In the genomic region with DNA sequence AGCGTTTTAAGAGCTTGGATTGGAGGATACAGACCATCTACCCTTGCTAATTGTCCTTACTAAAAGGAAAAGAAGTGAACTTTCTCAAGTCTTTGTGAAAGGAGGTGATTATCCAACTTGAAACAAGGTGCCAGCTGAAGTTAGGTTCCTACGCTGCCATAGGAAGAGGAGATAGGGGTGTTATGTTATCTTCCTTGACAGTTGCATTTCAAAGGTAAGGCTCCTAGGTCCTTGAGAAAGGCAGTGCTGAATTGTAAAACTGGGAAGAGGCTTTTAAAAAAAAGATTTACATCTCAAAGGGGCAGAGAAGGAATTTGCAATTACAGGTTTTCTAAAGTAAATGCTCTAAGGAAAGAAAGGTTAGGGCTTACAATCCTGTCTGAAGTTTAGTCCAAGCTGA, we compare ENCODE assay signal across 32 cellular contexts.
"Had no signal": no experiment of that assay in that cellular context is flagged by ENCODE, and none has a peak within 500 bp of the region (broad histone marks: within the 10 kb centered on the region; RNA-seq: fewer than 3 reads in every experiment).

No MANE protein-coding gene starts in this region.

- H2AFZ ChIP-seq: neural progenitor cell had no signal

- H3K36me3 ChIP-seq: colonic mucosa, gastrocnemius medialis, left lung, lower lobe of right lung, neural progenitor cell, transverse colon had no signal

- H3K4me3 ChIP-seq: body of pancreas, colonic mucosa, gastrocnemius medialis, left lung, lower lobe of right lung, neural progenitor cell, testis, transverse colon had no signal

- FAIRE-seq: islet of Langerhans, TTC549, urothelium cell line had no signal

- H3K4me1 Mint-ChIP-seq: natural killer cell, neural progenitor cell had no signal

- ATAC-seq: activated CD4-positive, CD25-positive, alpha-beta regulatory T cell treated with anti-CD3 and anti-CD28 coated beads, Interleukin-2, amount 50 U/mL, for 24 hours; body of pancreas; gastrocnemius medialis; left lung; lower lobe of right lung; natural killer cell; right cardiac atrium; stimulated activated naive CD8-positive, alpha-beta T cell treated with anti-CD3 and anti-CD28 coated beads, Interleukin-15, Interleukin-2, amounts not matched to agents 100 U/mL and 50 U/mL, for 24 hours had no signal

- H3K4me3 Mint-ChIP-seq: activated naive CD8-positive, alpha-beta T cell; natural killer cell; neural progenitor cell; T-helper 1 cell treated with Interleukin-12 subunit alpha and Interleukin-12 subunit beta and Interleukin-4 antibody, amounts not matched to agents 30 μg/mL and 1 μg/mL, for 36 hours had no signal

- DNase-seq: activated CD4-positive, alpha-beta T cell treated with anti-CD3 and anti-CD28 coated beads for 48 hours; activated CD4-positive, alpha-beta T cell treated with anti-CD3 and anti-CD28 coated beads, Interleukin-2, amount 50 U/mL, for 48 hours; activated CD8-positive, alpha-beta memory T cell treated with anti-CD3 and anti-CD28 coated beads for 24 hours; activated effector memory CD4-positive, alpha-beta T cell treated with Interleukin-2 at 50 U/mL for 16 hours; activated naive CD4-positive, alpha-beta T cell treated with Interleukin-2 at 50 U/mL for 16 hours; anterior cingulate cortex; body of pancreas; cerebellar nuclear complex; colonic mucosa; effector memory CD4-positive, alpha-beta T cell; erythroblast; gastrocnemius medialis; glutamatergic neuron; left lung; lower lobe of right lung; mesenchymal stem cell; natural killer cell; occipital lobe; right cardiac atrium; stimulated activated CD4-positive, alpha-beta T cell treated with anti-CD3 and anti-CD28 coated beads, Interleukin-4, amount 100 ng/mL, for 1 hour; stimulated activated naive CD8-positive, alpha-beta T cell treated with anti-CD3 and anti-CD28 coated beads, Interleukin-15, Interleukin-2, amounts not matched to agents 100 U/mL and 50 U/mL, for 24 hours; T-helper 9 cell; testis; transverse colon had no signal

- H3K27ac ChIP-seq: body of pancreas, colonic mucosa, gastrocnemius medialis, left lung, lower lobe of right lung, neural progenitor cell, testis, transverse colon, VCaP had no signal

- H3K36me3 Mint-ChIP-seq: activated naive CD8-positive, alpha-beta T cell; natural killer cell; neural progenitor cell had no signal

- H3K9ac ChIP-seq: neural progenitor cell had no signal

- H3K27ac Mint-ChIP-seq: activated naive CD8-positive, alpha-beta T cell; natural killer cell; neural progenitor cell; T-helper 1 cell treated with Interleukin-12 subunit alpha and Interleukin-12 subunit beta and Interleukin-4 antibody, amounts not matched to agents 30 μg/mL and 1 μg/mL, for 36 hours had no signal

- H3K4me1 ChIP-seq: body of pancreas, colonic mucosa, gastrocnemius medialis, left lung, neural progenitor cell, transverse colon had no signal

- H3K27me3 Mint-ChIP-seq: activated naive CD8-positive, alpha-beta T cell had no signal

- H3K9me3 ChIP-seq: body of pancreas, colonic mucosa, gastrocnemius medialis, left lung, lower lobe of right lung, testis, transverse colon had no signal

- H3K27me3 ChIP-seq: body of pancreas, colonic mucosa, gastrocnemius medialis, left lung, testis, transverse colon had no signal

- H3K4me2 ChIP-seq: neural progenitor cell had no signal

- H3K9me3 Mint-ChIP-seq: neural progenitor cell; T-helper 1 cell treated with Interleukin-12 subunit alpha and Interleukin-12 subunit beta and Interleukin-4 antibody, amounts not matched to agents 30 μg/mL and 1 μg/mL, for 36 hours had no signal
